ENCODE assay signal across 18 cellular contexts in genomic region chr14:100818221-100818699, GRCh38. TPM values are rescaled to one million over a fixed set of nuclear protein-coding genes. Genes with fewer than 3 reads are reported as not detected.
A peak's percentile ranks its signal among the peaks of the same experiment; 100 is the strongest.
DNase-seq lines count a peak whose midpoint lies in the region; ATAC-seq, FAIRE-seq and TF ChIP-seq lines count a peak whose summit lies in the region.
"Had no signal": no experiment of that assay in that cellular context is flagged by ENCODE, and none has a peak within 500 bp of the region (broad histone marks: within the 10 kb centered on the region; RNA-seq: fewer than 3 reads in every experiment).

No MANE protein-coding gene starts in this region.

- ATAC-seq in HepG2 = no peak
- ATAC-seq in right lobe of liver = no peak
- no peak for ATAC-seq in SK-N-SH treated with all-trans-retinoic acid at 6 μM for 48 hours
- ATAC-seq: A549 had no signal

- H3K4me1 Mint-ChIP-seq in endodermal cell = peaks cover 52% of the 10 kb centered on the region
- H3K4me1 Mint-ChIP-seq: CD8-positive, alpha-beta memory T cell had no signal

- no peak for FAIRE-seq in HepG2 (lab: Jason Lieb, UNC)
- FAIRE-seq: A549, GM12892 had no signal

- H2AFZ ChIP-seq in HepG2 (ENCODE audit: low read length) (no peak overlapping the region), osteoblast (ENCODE audit: low read length) (peak overlapping the region; percentile 59)

- no peaks in the 10 kb centered on the region for H3K9me3 ChIP-seq in HepG2 (ENCODE audit: low read length)
- no peaks in the 10 kb centered on the region for H3K9me3 ChIP-seq in right lobe of liver
- H3K9me3 ChIP-seq in endodermal cell (ENCODE audit: control insufficient read depth, low read length) = no peaks in the 10 kb centered on the region
- no peaks in the 10 kb centered on the region for H3K9me3 ChIP-seq in osteoblast (ENCODE audit: low read depth, low read length)
- H3K9me3 ChIP-seq: A549, SK-N-SH had no signal

- H4K20me1 ChIP-seq in HepG2 (ENCODE audit: insufficient read depth, low read length) (no peaks in the 10 kb centered on the region), osteoblast (ENCODE audit: insufficient read depth, low read length) (no peaks in the 10 kb centered on the region)
- H4K20me1 ChIP-seq: BLaER1 treated with 17β-estradiol and CSF1 and Interleukin-3, amounts not matched to agents 10 nM and 100 nM had no signal

- H3K4me2 ChIP-seq in HepG2 (ENCODE audit: low read depth, low read length) (peak overlapping the region; percentile 79), osteoblast (ENCODE audit: insufficient read depth, low read length) (no peak overlapping the region)
- H3K4me2 ChIP-seq: A549; BLaER1 treated with 17β-estradiol and CSF1 and Interleukin-3, amounts not matched to agents 10 nM and 100 nM; SK-N-SH had no signal

- no peaks in the 10 kb centered on the region for H3K36me3 Mint-ChIP-seq in endodermal cell (ENCODE audit: low read depth)
- H3K36me3 Mint-ChIP-seq: CD8-positive, alpha-beta memory T cell had no signal

- TF ChIP-seq POLR2A in HepG2 (IDR thresholded peaks at IDR 0.05; ENCODE audit: insufficient read depth in 1 of 2, low read depth in 2 of 2, low read length in 2 of 2) (no peak; a peak in 1 of 4 replicates), right lobe of liver (IDR thresholded peaks at IDR 0.05) (no peak)

- H3K27me3 ChIP-seq in HepG2 (ENCODE audit: control insufficient read depth in 1 of 2, insufficient read depth in 2 of 2, low read length in 2 of 2) = no peaks in the 10 kb centered on the region
- no peaks in the 10 kb centered on the region for H3K27me3 ChIP-seq in right lobe of liver
- no peaks in the 10 kb centered on the region for H3K27me3 ChIP-seq in endodermal cell (ENCODE audit: control insufficient read depth, insufficient read depth, low read length, poor library complexity, severe bottlenecking)
- peaks cover 11% of the 10 kb centered on the region for H3K27me3 ChIP-seq in osteoblast (ENCODE audit: insufficient read depth, low read length)
- H3K27me3 ChIP-seq: BLaER1 treated with 17β-estradiol and CSF1 and Interleukin-3, amounts not matched to agents 10 nM and 100 nM had no signal

- H3K27me3 Mint-ChIP-seq in endodermal cell (ENCODE audit: insufficient read depth) = no peaks in the 10 kb centered on the region

- CTCF ChIA-PET in HepG2 (lab: Yijun Ruan, JAX; ENCODE audit: low intra/inter-chr PET ratio, low total read pairs) = no interaction called here

- H3K9ac ChIP-seq in HepG2 (ENCODE audit: insufficient read depth, low read depth, low read length) = peak overlapping the region; percentile 77
- H3K9ac ChIP-seq in endodermal cell (ENCODE audit: extremely low read depth, low read length, poor library complexity, severe bottlenecking) = no peak overlapping the region
- H3K9ac ChIP-seq: BLaER1 treated with 17β-estradiol and CSF1 and Interleukin-3, amounts not matched to agents 10 nM and 100 nM; SK-N-SH had no signal

- POLR2A ChIA-PET in HepG2 (lab: Yijun Ruan, JAX) = interaction anchor here (0.6 to 4.8 kb wide), 13 partner anchors 15 to 153 kb away, joined by 3 to 102 read pairs (median 15); no protein-coding TSS in a partner anchor

- DNase-seq in HepG2 (ENCODE audit: low spot score) (peak; percentile 51), right lobe of liver (no peak), endodermal cell (peak; percentile 51), osteoblast (ENCODE audit: insufficient read length, low spot score, missing footprints) (peak; percentile 27), NCI-H1417 (lab: John Stamatoyannopoulos, UW) (no peak), DMS53 treated with DMSO at 0.1 percent for 48 hours (lab: John Stamatoyannopoulos, UW; ENCODE audit: unreplicated experiment) (no peak)
- DNase-seq: CD8-positive, alpha-beta memory T cell; GOT3; Kasumi-1; NCI-H2081 treated with DMSO at 0.1 percent for 48 hours; NCI-H510A; NCI-H82; Right ventricle myocardium superior; SK-N-SH had no signal

- no peak for TF ChIP-seq CTCF in HepG2 (CRISPR knock-in tag; IDR thresholded peaks at IDR 0.05)
- no peak for TF ChIP-seq CTCF in right lobe of liver (IDR thresholded peaks at IDR 0.05)
- TF ChIP-seq CTCF in endodermal cell (conservative IDR thresholded peaks at IDR 0.05) = no peak
- no peak for TF ChIP-seq CTCF in osteoblast (IDR thresholded peaks at IDR 0.05; ENCODE audit: extremely low read depth, low read depth, low read length)

- H3K27ac Mint-ChIP-seq in endodermal cell = peak overlapping the region; percentile 86
- H3K27ac Mint-ChIP-seq: CD8-positive, alpha-beta memory T cell had no signal

- intact Hi-C loops in HepG2 (cut with micrococcal nuclease; ENCODE audit: unreplicated experiment) = loop anchor here (10.0 kb wide), 1 partner anchor 153 kb away; no protein-coding TSS in a partner anchor
- intact Hi-C loops in right lobe of liver (cut with DNase I) = no loop called here

- TF ChIP-seq EP300 in HepG2 (IDR thresholded peaks at IDR 0.05; ENCODE audit: low read depth in 2 of 2, low read length in 2 of 2) (no peak), HepG2 (CRISPR knock-in tag; IDR thresholded peaks at IDR 0.05; ENCODE audit: borderline replicate concordance) (no peak)

- in situ Hi-C loops in HepG2 (cut with HindIII; ENCODE audit: extremely low pct_ligation_motif_present, low pct_unique_long_range_greater_than_20kb) = loop anchor here (10.0 kb wide), 1 partner anchor 153 kb away; no protein-coding TSS in a partner anchor

- no peak overlapping the region for H3K4me3 Mint-ChIP-seq in endodermal cell
- H3K4me3 Mint-ChIP-seq: CD8-positive, alpha-beta memory T cell had no signal

- 58% methylated on average over 2 of the region's 3 CpGs for WGBS in HepG2 (ENCODE audit: low lambda C conversion rate)
- WGBS in right lobe of liver (ENCODE audit: insufficient coverage, low coverage, low lambda C conversion rate, missing lambda C conversion rate) = 14% methylated on average over 1 of the region's 3 CpGs
- 76% methylated on average over 3 of the region's 3 CpGs; no CpG with 5 or more reads in 1 of the 2 experiments for WGBS in endodermal cell (ENCODE audit: insufficient coverage in 1 of 2, insufficient read length in 1 of 2), 2 experiments

- no peak for TF ChIP-seq RAD21 in HepG2 (CRISPR knock-in tag; IDR thresholded peaks at IDR 0.05)

- no TSS peak for BruUV-seq in HepG2 (replicated peaks; lab: Mats Ljungman, UMichigan)

- H3K4me3 ChIP-seq in HepG2 (replicated peaks in 1 of 3; ENCODE audit: insufficient read depth in 1 of 3, low read depth in 2 of 3, low read length in 3 of 3) (peak overlapping the region in 1 of 3 experiments; percentile 63; a peak in 2 of 6 replicates), right lobe of liver (no peak overlapping the region), endodermal cell (ENCODE audit: low read length) (no peak overlapping the region), osteoblast (ENCODE audit: insufficient read depth, low read length) (no peak overlapping the region)
- H3K4me3 ChIP-seq: A549; BLaER1 treated with 17β-estradiol and CSF1 and Interleukin-3, amounts not matched to agents 10 nM and 100 nM had no signal

- H3K36me3 ChIP-seq in HepG2 (replicated peaks in 1 of 2; ENCODE audit: control insufficient read depth in 1 of 2, insufficient read depth in 2 of 2, low read length in 2 of 2) (no peaks in the 10 kb centered on the region), right lobe of liver (no peaks in the 10 kb centered on the region), endodermal cell (ENCODE audit: control insufficient read depth, insufficient read depth, low read length) (no peaks in the 10 kb centered on the region), osteoblast (ENCODE audit: insufficient read depth, low read length) (no peaks in the 10 kb centered on the region)
- H3K36me3 ChIP-seq: BLaER1 treated with 17β-estradiol and CSF1 and Interleukin-3, amounts not matched to agents 10 nM and 100 nM had no signal

- H3K27ac ChIP-seq in HepG2 (ENCODE audit: extremely low read length, insufficient read depth, low read length) (peak overlapping the region; percentile 100), right lobe of liver (no peak overlapping the region), endodermal cell (ENCODE audit: low read depth, low read length) (no peak overlapping the region), osteoblast (ENCODE audit: low read depth, low read length) (no peak overlapping the region)
- H3K27ac ChIP-seq: A549; BLaER1 treated with 17β-estradiol and CSF1 and Interleukin-3, amounts not matched to agents 10 nM and 100 nM had no signal

- peaks cover 3% of the 10 kb centered on the region for H3K9me3 Mint-ChIP-seq in endodermal cell

- H3K79me2 ChIP-seq in HepG2 (ENCODE audit: insufficient read depth, low read length) (no peaks in the 10 kb centered on the region), osteoblast (ENCODE audit: insufficient read depth, low read length) (no peaks in the 10 kb centered on the region)

- H3K4me1 ChIP-seq in HepG2 (ENCODE audit: insufficient read depth, low read length) (peaks cover 95% of the 10 kb centered on the region), right lobe of liver (peaks cover 0 to 11% (median 0%) of the 10 kb centered on the region in 4 donors), endodermal cell (ENCODE audit: control insufficient read depth, insufficient read depth, low read length) (peaks cover 25% of the 10 kb centered on the region), osteoblast (ENCODE audit: insufficient read depth, low read length) (peaks cover 7% of the 10 kb centered on the region)
- H3K4me1 ChIP-seq: A549 had no signal

RNA-seq across cellular contexts. Expression of gene MEG3, which starts 7.7 kb away (rescaled TPM):
- total RNA-seq in HepG2 (2016; rRNA removed; fragmentation: Illumina TruSeq; extraction: Trizol) = not detected in 2 replicates
- total RNA-seq in HepG2 (2016; cell fraction: cytosol; rRNA removed; fragmentation: Illumina TruSeq; extraction: Trizol; ENCODE audit: low read depth) = not detected in 2 replicates
- not detected in 2 replicates for total RNA-seq in HepG2 (2016; cell fraction: insoluble cytoplasmic fraction; rRNA removed; fragmentation: Illumina TruSeq; extraction: Trizol)
- not detected in 2 replicates for total RNA-seq in HepG2 (2016; cell fraction: membrane; rRNA removed; fragmentation: Illumina TruSeq; extraction: Trizol)
- 0.38 TPM in 1 of 2 replicates, not detected in the other for total RNA-seq in HepG2 (2016; cell fraction: nucleus; rRNA removed; fragmentation: Illumina TruSeq; extraction: Trizol)
- 0.07 and 0.17 TPM in 2 replicates for polyA plus RNA-seq in HepG2 (2011; rRNA removed)
- polyA plus RNA-seq in HepG2 (2011; cell fraction: cytosol; rRNA removed) = 0.03 TPM in 1 of 2 replicates, not detected in the other
- 0.59 and 0.62 TPM in 2 replicates for polyA plus RNA-seq in HepG2 (2011; cell fraction: nucleus; rRNA removed)
- 0.12 TPM in 1 of 2 replicates, not detected in the other for polyA plus RNA-seq in HepG2 (2012)
- polyA plus RNA-seq in HepG2 (2016; cell fraction: cytosol; fragmentation: Illumina TruSeq; extraction: Trizol; ENCODE audit: low read depth) = not detected in 2 replicates
- not detected in 2 replicates for polyA plus RNA-seq in HepG2 (2016; cell fraction: insoluble cytoplasmic fraction; fragmentation: Illumina TruSeq; extraction: Trizol; ENCODE audit: low read depth)
- not detected in 2 replicates for polyA plus RNA-seq in HepG2 (2016; cell fraction: membrane; fragmentation: Illumina TruSeq; extraction: Trizol; ENCODE audit: low read depth)
- polyA plus RNA-seq in HepG2 (2016; cell fraction: nucleus; fragmentation: Illumina TruSeq; extraction: Trizol; ENCODE audit: insufficient read depth, low read depth) = 0.15 TPM in 1 of 2 replicates, not detected in the other
- polyA minus RNA-seq in HepG2 (2011; rRNA and poly(A)+ RNA removed; ENCODE audit: low replicate concordance) = 0.08 TPM in 1 of 2 replicates, not detected in the other
- not detected in 2 replicates for polyA minus RNA-seq in HepG2 (2011; cell fraction: cytosol; rRNA and poly(A)+ RNA removed)
- 0.12 and 0.26 TPM in 2 replicates for polyA minus RNA-seq in HepG2 (2011; cell fraction: nucleus; rRNA and poly(A)+ RNA removed)
- 10 to 100 TPM in 5 of 6 experiments, 1 to 10 TPM in 1; 5.7 to 43.7 (median 23.9) TPM for total RNA-seq in right lobe of liver
- total RNA-seq in endodermal cell = 10 to 100 TPM in 1 of 2 donors, 1 to 10 TPM in 1; 5.3 to 15.3 TPM
- polyA plus RNA-seq in endodermal cell (2013, experiment 1 of 2) = 5.6 TPM
- polyA plus RNA-seq in endodermal cell (2013, experiment 2 of 2) = 2.9 TPM
- total RNA-seq in osteoblast = 200 and 269 TPM in 2 replicates
- polyA plus RNA-seq: CD8-positive, alpha-beta memory T cell; SK-N-SH had no signal

Comparison
In these comparisons a context has a peak if more than half of its experiments do, and no peak if none do; other contexts are left out.
1. DNase-seq: peak in HepG2 (single experiment), endodermal cell (single experiment) and osteoblast (single experiment); none in right lobe of liver (0 of 3), NCI-H1417 (0 of 3) and DMS53 treated with DMSO at 0.1 percent for 48 hours (single experiment).
2. RNA of gene MEG3, which starts 7.7 kb away (total RNA-seq): 200 to 269 TPM in osteoblast, 5.7 to 43.7 TPM in right lobe of liver and 5.3 to 15.3 TPM in endodermal cell; 0.38 TPM in HepG2; every median in the first group is over 4 times any median in the second.